In the genomic region with DNA sequence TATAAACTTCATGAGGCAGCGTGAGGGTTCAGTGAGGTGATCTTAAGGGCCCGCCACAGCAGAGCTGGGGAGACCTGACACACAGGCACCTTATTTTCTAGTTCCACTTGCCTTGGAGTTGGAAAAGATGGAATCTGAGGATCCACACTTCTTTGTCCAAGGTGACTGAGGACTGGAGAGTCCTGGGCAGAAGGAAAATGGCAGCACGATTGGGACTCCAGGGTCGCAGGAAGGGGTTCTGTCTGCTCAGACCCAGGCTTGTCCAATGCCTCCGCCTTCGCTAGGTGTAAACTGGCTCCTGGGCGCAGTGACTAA, we compare ENCODE assay signal across 8 cellular contexts. TPM values are rescaled to one million over a fixed set of nuclear protein-coding genes. Genes with fewer than 3 reads are reported as not detected.
DNase-seq lines count a peak whose midpoint lies in the region; ATAC-seq and TF ChIP-seq lines count a peak whose summit lies in the region.

No MANE protein-coding gene starts in this region.

- H3K36me3 ChIP-seq in adipocyte (ENCODE audit: control insufficient read depth, insufficient read depth, low read length, severe bottlenecking) (peaks cover 17% of the 10 kb centered on the region), left lung (peaks cover 0 to 54% of the 10 kb centered on the region in 2 donors), thoracic aorta (peaks cover 10% of the 10 kb centered on the region)

- TF ChIP-seq CTCF in left lung (IDR thresholded peaks at IDR 0.05) (no peak), thoracic aorta (IDR thresholded peaks at IDR 0.05) (no peak)

- H3K9me3 ChIP-seq in adipocyte (ENCODE audit: control insufficient read depth, low read length) (no peaks in the 10 kb centered on the region), left lung (no peaks in the 10 kb centered on the region), thoracic aorta (no peaks in the 10 kb centered on the region)

- H3K27ac ChIP-seq in left lung: peak overlapping the region; percentile 91 to 92
- H3K27ac ChIP-seq in thoracic aorta: no peak overlapping the region

- peak overlapping the region; percentile 90 for H3K9ac ChIP-seq in adipocyte (ENCODE audit: low read length)

- H3K9me3 Mint-ChIP-seq in activated CD8-positive, alpha-beta memory T cell treated with anti-CD3 and anti-CD28 coated beads, Interleukin-2, amount 10 ng/mL, durations not matched to agents 7 days and 5 days (ENCODE audit: low read depth): no peaks in the 10 kb centered on the region

- no peaks in the 10 kb centered on the region for H3K27me3 Mint-ChIP-seq in activated CD8-positive, alpha-beta memory T cell treated with anti-CD3 and anti-CD28 coated beads, Interleukin-2, amount 10 ng/mL, durations not matched to agents 7 days and 5 days

- H3K4me3 ChIP-seq in adipocyte (ENCODE audit: low read length) (peak overlapping the region; percentile 95), left lung (peak overlapping the region in 1 of 2 donors; percentile 82), thoracic aorta (peak overlapping the region; percentile 98)

- peaks cover 2% of the 10 kb centered on the region for H3K36me3 Mint-ChIP-seq in activated CD8-positive, alpha-beta memory T cell treated with anti-CD3 and anti-CD28 coated beads, Interleukin-2, amount 10 ng/mL, durations not matched to agents 7 days and 5 days

- peak overlapping the region; percentile 86 for H3K4me3 Mint-ChIP-seq in activated CD8-positive, alpha-beta memory T cell treated with anti-CD3 and anti-CD28 coated beads, Interleukin-2, amount 10 ng/mL, durations not matched to agents 7 days and 5 days

- CTCF ChIA-PET in activated CD8-positive, alpha-beta memory T cell treated with anti-CD3 and anti-CD28 coated beads, Interleukin-2, amount 10 ng/mL, durations not matched to agents 7 days and 5 days (lab: Charles Lee): interaction anchor here (0.9 to 5.1 kb wide), 6 partner anchors 8 to 118 kb away, joined by 3 to 44 read pairs (median 13); partner anchors contain the start of genes LYPLA2 and PITHD1

- H3K27ac Mint-ChIP-seq in activated CD8-positive, alpha-beta memory T cell treated with anti-CD3 and anti-CD28 coated beads, Interleukin-2, amount 10 ng/mL, durations not matched to agents 7 days and 5 days: peak overlapping the region; percentile 88

- H3K4me1 ChIP-seq in adipocyte (ENCODE audit: control insufficient read depth, insufficient read depth, low read length) (peaks cover 19% of the 10 kb centered on the region), left lung (peaks cover 14 to 27% of the 10 kb centered on the region in 2 donors), thoracic aorta (ENCODE audit: control insufficient read depth in 1 of 2, low read depth in 2 of 2) (peaks cover 3 to 23% of the 10 kb centered on the region in 2 donors)

- ATAC-seq in activated CD8-positive, alpha-beta memory T cell treated with anti-CD3 and anti-CD28 coated beads, Interleukin-2, amount 10 ng/mL, durations not matched to agents 7 days and 5 days: no peak
- ATAC-seq in left lung (no peak), thoracic aorta (ENCODE audit: insufficient number of reproducible peaks, low FRiP score, low read depth) (no peak), HG03139 (IDR thresholded peaks at IDR 0.05; ENCODE audit: unreplicated experiment) (no peak), HG03457 (IDR thresholded peaks at IDR 0.05; ENCODE audit: unreplicated experiment) (no peak)

- no peaks in the 10 kb centered on the region for H3K27me3 ChIP-seq in adipocyte (replicated peaks; ENCODE audit: control insufficient read depth, insufficient read depth, low read length)
- H3K27me3 ChIP-seq in left lung: no peaks in the 10 kb centered on the region
- H3K27me3 ChIP-seq in thoracic aorta (replicated peaks; ENCODE audit: insufficient read depth): no peaks in the 10 kb centered on the region

- no peak for DNase-seq in activated CD8-positive, alpha-beta memory T cell treated with anti-CD3 and anti-CD28 coated beads, Interleukin-2, amount 10 ng/mL, durations not matched to agents 7 days and 5 days
- no peak for DNase-seq in activated CD8-positive, alpha-beta memory T cell treated with anti-CD3 and anti-CD28 coated beads, Interleukin-2, amount 50 U/mL, for 48 hours
- DNase-seq in adipocyte (ENCODE audit: low read depth) (no peak), left lung (no peak), thoracic aorta (ENCODE audit: low spot score) (no peak), SHP77 (lab: John Stamatoyannopoulos, UW) (no peak)

- intact Hi-C loops in left lung (cut with DNase I): no loop called here

- H3K4me1 Mint-ChIP-seq in activated CD8-positive, alpha-beta memory T cell treated with anti-CD3 and anti-CD28 coated beads, Interleukin-2, amount 10 ng/mL, durations not matched to agents 7 days and 5 days: peaks cover 13% of the 10 kb centered on the region

RNA-seq across cellular contexts. Expression of gene GALE, which starts 1.3 kb away (rescaled TPM):
- total RNA-seq in activated CD8-positive, alpha-beta memory T cell treated with anti-CD3 and anti-CD28 coated beads, Interleukin-2, amount 10 ng/mL, durations not matched to agents 7 days and 5 days: 10 to 100 TPM; 39.0 to 41.2 TPM
- total RNA-seq in left lung: 10 to 100 TPM; 57.5 to 68.0 TPM
- total RNA-seq in thoracic aorta: 10 to 100 TPM in 1 of 2 donors, 1 to 10 TPM in 1; 8.3 to 10.0 TPM

RNA-seq across cellular contexts. Expression of gene LYPLA2, which starts 8.3 kb away (rescaled TPM):
- total RNA-seq in activated CD8-positive, alpha-beta memory T cell treated with anti-CD3 and anti-CD28 coated beads, Interleukin-2, amount 10 ng/mL, durations not matched to agents 7 days and 5 days: 10 to 100 TPM; 75.7 to 87.2 TPM
- total RNA-seq in left lung: 10 to 100 TPM; 64.2 to 65.8 TPM
- total RNA-seq in thoracic aorta: 10 to 100 TPM; 29.6 to 37.2 TPM

RNA-seq across cellular contexts. Expression of gene PITHD1, which starts 21.0 kb away (rescaled TPM):
- 10 to 100 TPM; 52.9 to 67.1 TPM for total RNA-seq in activated CD8-positive, alpha-beta memory T cell treated with anti-CD3 and anti-CD28 coated beads, Interleukin-2, amount 10 ng/mL, durations not matched to agents 7 days and 5 days
- 10 to 100 TPM; 50.3 to 63.8 TPM for total RNA-seq in left lung
- total RNA-seq in thoracic aorta: 10 to 100 TPM; 42.9 to 57.0 TPM

RNA-seq across cellular contexts. Expression of gene HMGCL, which starts 26.0 kb away (rescaled TPM):
- 10 to 100 TPM; 23.8 to 29.0 TPM for total RNA-seq in activated CD8-positive, alpha-beta memory T cell treated with anti-CD3 and anti-CD28 coated beads, Interleukin-2, amount 10 ng/mL, durations not matched to agents 7 days and 5 days
- total RNA-seq in left lung (10 to 100 TPM; 34.1 to 51.3 TPM), thoracic aorta (10 to 100 TPM; 27.6 to 31.7 TPM)

RNA-seq across cellular contexts. Expression of gene ELOA, which starts 55.9 kb away (rescaled TPM):
- 10 to 100 TPM; 30.1 to 40.7 TPM for total RNA-seq in activated CD8-positive, alpha-beta memory T cell treated with anti-CD3 and anti-CD28 coated beads, Interleukin-2, amount 10 ng/mL, durations not matched to agents 7 days and 5 days
- total RNA-seq in left lung (10 to 100 TPM; 48.6 to 50.3 TPM), thoracic aorta (10 to 100 TPM; 23.3 to 40.6 TPM)

Comparison
In these comparisons a context has a peak if more than half of its experiments do, and no peak if none do; other contexts are left out.
1. H3K27ac ChIP-seq: peak in left lung (2 of 2); none in thoracic aorta (0 of 2).